ENCODE assay signal across 8 cellular contexts in the genomic region with DNA sequence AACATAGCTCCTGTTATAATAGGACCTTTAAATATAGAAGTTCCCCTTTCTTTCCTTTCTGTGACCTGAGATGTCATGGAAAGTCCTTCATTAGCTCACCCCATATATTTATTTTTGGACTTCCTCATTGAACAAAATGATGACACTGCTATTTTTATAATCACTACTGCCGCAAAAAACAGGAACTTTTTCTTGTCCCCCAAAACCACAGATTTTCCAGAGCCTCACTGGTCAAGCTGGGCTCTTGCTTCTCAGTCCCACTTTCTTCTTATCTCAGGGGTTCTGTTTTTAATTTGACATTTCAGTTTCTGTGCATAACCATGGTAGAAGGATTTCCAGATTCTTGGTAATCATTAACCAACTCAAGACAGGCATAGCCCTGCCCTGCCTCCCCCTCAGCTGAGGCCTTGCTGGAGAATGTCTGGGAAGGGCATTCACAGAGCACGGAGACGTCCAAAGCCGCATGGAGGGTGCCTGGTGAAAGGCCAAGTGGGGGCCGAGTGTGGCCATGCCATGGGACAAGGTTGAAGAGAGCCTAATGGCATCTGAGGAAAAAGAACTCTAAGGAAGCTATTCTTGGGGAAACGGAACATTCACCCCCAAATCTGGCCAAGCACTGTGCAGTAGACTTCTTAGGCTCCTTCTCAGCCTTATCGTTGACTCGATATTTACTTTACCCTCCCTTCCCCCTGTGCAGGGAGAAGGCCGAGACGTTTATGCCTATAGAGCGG.
A peak's percentile ranks its signal among the peaks of the same experiment; 100 is the strongest.
DNase-seq lines count a peak whose midpoint lies in the region; ATAC-seq, FAIRE-seq and TF ChIP-seq lines count a peak whose summit lies in the region.

No MANE protein-coding gene starts in this region.

- H3K27me3 ChIP-seq in pancreas (no peaks in the 10 kb centered on the region), ascending aorta (no peaks in the 10 kb centered on the region)

- H3K9me3 ChIP-seq in pancreas (no peaks in the 10 kb centered on the region), ascending aorta (no peaks in the 10 kb centered on the region)

- peak; percentile 79 for DNase-seq in RCC 7860 (ENCODE audit: low spot score)
- peak; percentile 52 to 80 (median 65) for DNase-seq in pancreas
- DNase-seq in DMS153 treated with DMSO at 0.1 percent for 48 hours (lab: John Stamatoyannopoulos, UW; ENCODE audit: unreplicated experiment), result no peak
- no peak for DNase-seq in ascending aorta (ENCODE audit: low spot score in 2 of 2)
- no peak for DNase-seq in DMS79 (lab: John Stamatoyannopoulos, UW)

- intact Hi-C loops in pancreas (cut with DNase I), result no loop called here
- intact Hi-C loops in ascending aorta (cut with DNase I), result no loop called here

- H3K27ac ChIP-seq in pancreas (peak overlapping the region; percentile 47 to 94 (median 76)), ascending aorta (no peak overlapping the region)

- TF ChIP-seq CTCF in pancreas (IDR thresholded peaks at IDR 0.05), result no peak
- TF ChIP-seq CTCF in ascending aorta (IDR thresholded peaks at IDR 0.05), result no peak

- 19 to 20% methylated on average over 11 of the region's 11 CpGs for WGBS in pancreas, 2 donors

- peaks cover 9 to 36% (median 30%) of the 10 kb centered on the region in 3 donors for H3K4me1 ChIP-seq in pancreas
- H3K4me1 ChIP-seq in ascending aorta, result peaks cover 0 to 12% of the 10 kb centered on the region in 2 donors

- no peaks in the 10 kb centered on the region for H3K36me3 ChIP-seq in pancreas
- H3K36me3 ChIP-seq in ascending aorta, result no peaks in the 10 kb centered on the region

- FAIRE-seq in RCC 7860 (lab: Jason Lieb, UNC) (peak; percentile 79), pancreas (lab: Jason Lieb, UNC) (no peak)

- ATAC-seq in GM18909 (IDR thresholded peaks at IDR 0.05; ENCODE audit: poor library complexity, unreplicated experiment) (peak; percentile 79), HG03025 (IDR thresholded peaks at IDR 0.05; ENCODE audit: low FRiP score, unreplicated experiment) (peak; percentile 41), pancreas (peak; percentile 82 to 89 (median 85)), GM21526 (IDR thresholded peaks at IDR 0.05; ENCODE audit: low FRiP score, unreplicated experiment) (no peak)

- H3K4me3 ChIP-seq in pancreas (no peak overlapping the region), ascending aorta (no peak overlapping the region)

Comparison
In these comparisons a context has a peak if more than half of its experiments do, and no peak if none do; other contexts are left out.
1. DNase-seq: peak in RCC 7860 (single experiment) and pancreas (6 of 6); none in DMS153 treated with DMSO at 0.1 percent for 48 hours (single experiment), ascending aorta (0 of 2) and DMS79 (single experiment).
2. H3K27ac ChIP-seq: peak in pancreas (4 of 4); none in ascending aorta (0 of 2).